Comparison of ENCODE assay signal across 9 cellular contexts in the genomic region with DNA sequence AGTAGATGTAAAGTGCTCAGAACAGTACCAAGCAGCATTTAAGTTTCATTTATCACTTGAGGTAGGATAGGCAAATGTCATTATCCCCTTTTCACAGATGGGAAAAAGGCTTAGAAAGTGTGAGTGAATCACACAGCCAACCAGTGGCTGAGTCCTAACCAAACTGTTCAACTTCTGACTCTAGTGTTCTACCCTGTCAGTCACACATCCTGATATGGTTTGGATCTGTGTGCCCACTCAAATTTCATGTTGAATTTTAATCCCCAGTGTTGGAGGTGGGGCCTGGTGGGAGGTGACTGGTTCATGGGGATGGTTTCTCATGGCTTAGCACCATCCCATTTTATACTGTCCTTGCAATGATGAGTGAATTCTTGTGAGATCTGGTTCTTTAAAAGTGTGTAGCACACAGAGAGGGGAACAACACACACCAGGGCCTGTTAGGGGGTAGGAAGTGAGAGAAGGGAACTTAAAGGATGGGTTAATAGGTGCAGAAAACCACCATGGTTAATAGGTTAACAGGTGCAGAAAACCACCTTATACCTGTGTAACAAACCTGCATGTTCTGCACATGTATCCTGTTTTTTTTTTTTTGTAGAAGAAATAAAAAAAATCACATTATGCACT.
DNase-seq lines count a peak whose midpoint lies in the region; ATAC-seq and TF ChIP-seq lines count a peak whose summit lies in the region.
"Had no signal": no experiment of that assay in that cellular context is flagged by ENCODE, and none has a peak within 500 bp of the region (broad histone marks: within the 10 kb centered on the region; RNA-seq: fewer than 3 reads in every experiment).

No MANE protein-coding gene starts in this region.

- ATAC-seq in HG03095 (IDR thresholded peaks at IDR 0.05; ENCODE audit: unreplicated experiment), result peak; percentile 92

- no peaks in the 10 kb centered on the region for H3K9me3 ChIP-seq in adrenal gland (replicated peaks in 1 of 3)
- H3K9me3 ChIP-seq in smooth muscle cell (replicated peaks; ENCODE audit: low read depth), result no peaks in the 10 kb centered on the region

- H3F3A ChIP-seq in smooth muscle cell (ENCODE audit: low read depth), result no peaks in the 10 kb centered on the region

- no peak overlapping the region for H2AFZ ChIP-seq in smooth muscle cell (ENCODE audit: low read depth)

- H3K4me2 ChIP-seq in smooth muscle cell, result no peak overlapping the region
- H3K4me2 ChIP-seq: BLaER1 treated with 17β-estradiol and CSF1 and Interleukin-3, amounts not matched to agents 10 nM and 100 nM had no signal

- TF ChIP-seq CTCF in adrenal gland (IDR thresholded peaks at IDR 0.05), result no peak
- no peak for TF ChIP-seq CTCF in smooth muscle cell (IDR thresholded peaks at IDR 0.05; ENCODE audit: borderline replicate concordance, insufficient read depth, poor library complexity, severe bottlenecking)

- no peaks in the 10 kb centered on the region for H3K36me3 Mint-ChIP-seq in activated naive CD4-positive, alpha-beta T cell treated with anti-CD3 and anti-CD28 coated beads for 36 hours (ENCODE audit: low read depth)
- H3K36me3 Mint-ChIP-seq in activated naive CD4-positive, alpha-beta T cell treated with anti-CD3 and anti-CD28 coated beads, Interleukin-2, amount 10 ng/mL, durations not matched to agents 7 days and 5 days, result no peaks in the 10 kb centered on the region
- peaks cover 4% of the 10 kb centered on the region for H3K36me3 Mint-ChIP-seq in activated naive CD8-positive, alpha-beta T cell
- H3K36me3 Mint-ChIP-seq in stimulated activated naive CD8-positive, alpha-beta T cell treated with anti-CD3 and anti-CD28 coated beads, Interleukin-15, Interleukin-2, amounts not matched to agents 100 ng/mL and 50 ng/mL, for 24 hours (ENCODE audit: low read depth), result peaks cover 8% of the 10 kb centered on the region

- no peak for TF ChIP-seq POLR2A in adrenal gland (IDR thresholded peaks at IDR 0.05)

- intact Hi-C loops in activated naive CD4-positive, alpha-beta T cell treated with anti-CD3 and anti-CD28 coated beads for 36 hours (cut with micrococcal nuclease), result loop anchor here (1.0 to 10.0 kb wide), 11 partner anchors 13 to 1525 kb away; partner anchors contain the start of gene SUCLG2
- intact Hi-C loops in adrenal gland (cut with DNase I), result no loop called here

- no peaks in the 10 kb centered on the region for H4K20me1 ChIP-seq in smooth muscle cell (ENCODE audit: low read depth)
- H4K20me1 ChIP-seq: BLaER1 treated with 17β-estradiol and CSF1 and Interleukin-3, amounts not matched to agents 10 nM and 100 nM had no signal

- H3K27me3 Mint-ChIP-seq in activated naive CD4-positive, alpha-beta T cell treated with anti-CD3 and anti-CD28 coated beads for 36 hours (ENCODE audit: low read depth), result peaks cover 7% of the 10 kb centered on the region
- H3K27me3 Mint-ChIP-seq in activated naive CD4-positive, alpha-beta T cell treated with anti-CD3 and anti-CD28 coated beads, Interleukin-2, amount 10 ng/mL, durations not matched to agents 7 days and 5 days, result no peaks in the 10 kb centered on the region
- H3K27me3 Mint-ChIP-seq in activated naive CD8-positive, alpha-beta T cell, result peaks cover 2% of the 10 kb centered on the region
- H3K27me3 Mint-ChIP-seq in stimulated activated naive CD8-positive, alpha-beta T cell treated with anti-CD3 and anti-CD28 coated beads, Interleukin-15, Interleukin-2, amounts not matched to agents 100 ng/mL and 50 ng/mL, for 24 hours, result peaks cover 8% of the 10 kb centered on the region

- H3K27ac ChIP-seq in adrenal gland (no peak overlapping the region), smooth muscle cell (ENCODE audit: low read depth) (no peak overlapping the region)
- H3K27ac ChIP-seq: BLaER1 treated with 17β-estradiol and CSF1 and Interleukin-3, amounts not matched to agents 10 nM and 100 nM had no signal

- H3K27me3 ChIP-seq in adrenal gland, result no peaks in the 10 kb centered on the region
- no peaks in the 10 kb centered on the region for H3K27me3 ChIP-seq in smooth muscle cell (ENCODE audit: low read depth)
- H3K27me3 ChIP-seq: BLaER1 treated with 17β-estradiol and CSF1 and Interleukin-3, amounts not matched to agents 10 nM and 100 nM had no signal

- H3K36me3 ChIP-seq in adrenal gland (replicated peaks in 1 of 2) (no peaks in the 10 kb centered on the region), smooth muscle cell (ENCODE audit: low read depth) (no peaks in the 10 kb centered on the region)
- H3K36me3 ChIP-seq: BLaER1 treated with 17β-estradiol and CSF1 and Interleukin-3, amounts not matched to agents 10 nM and 100 nM had no signal

- CTCF ChIA-PET in activated naive CD4-positive, alpha-beta T cell treated with anti-CD3 and anti-CD28 coated beads for 36 hours (lab: Charles Lee), result no interaction called here
- CTCF ChIA-PET in activated naive CD4-positive, alpha-beta T cell treated with anti-CD3 and anti-CD28 coated beads, Interleukin-2, amount 10 ng/mL, durations not matched to agents 7 days and 5 days (lab: Charles Lee), result no interaction called here

- peaks cover 17% of the 10 kb centered on the region for H3K4me1 Mint-ChIP-seq in activated naive CD4-positive, alpha-beta T cell treated with anti-CD3 and anti-CD28 coated beads for 36 hours (ENCODE audit: low read depth)
- peaks cover 3% of the 10 kb centered on the region for H3K4me1 Mint-ChIP-seq in activated naive CD4-positive, alpha-beta T cell treated with anti-CD3 and anti-CD28 coated beads, Interleukin-2, amount 10 ng/mL, durations not matched to agents 7 days and 5 days
- peaks cover 8% of the 10 kb centered on the region for H3K4me1 Mint-ChIP-seq in activated naive CD8-positive, alpha-beta T cell (ENCODE audit: low read depth)
- H3K4me1 Mint-ChIP-seq in stimulated activated naive CD8-positive, alpha-beta T cell treated with anti-CD3 and anti-CD28 coated beads, Interleukin-15, Interleukin-2, amounts not matched to agents 100 ng/mL and 50 ng/mL, for 24 hours (ENCODE audit: low read depth), result peaks cover 23% of the 10 kb centered on the region

- H3K9ac ChIP-seq in smooth muscle cell (ENCODE audit: low read depth), result no peak overlapping the region
- H3K9ac ChIP-seq: BLaER1 treated with 17β-estradiol and CSF1 and Interleukin-3, amounts not matched to agents 10 nM and 100 nM had no signal

- no peak overlapping the region for H3K4me3 Mint-ChIP-seq in activated naive CD4-positive, alpha-beta T cell treated with anti-CD3 and anti-CD28 coated beads for 36 hours
- H3K4me3 Mint-ChIP-seq in activated naive CD4-positive, alpha-beta T cell treated with anti-CD3 and anti-CD28 coated beads, Interleukin-2, amount 10 ng/mL, durations not matched to agents 7 days and 5 days, result no peak overlapping the region
- H3K4me3 Mint-ChIP-seq in activated naive CD8-positive, alpha-beta T cell, result no peak overlapping the region
- H3K4me3 Mint-ChIP-seq in stimulated activated naive CD8-positive, alpha-beta T cell treated with anti-CD3 and anti-CD28 coated beads, Interleukin-15, Interleukin-2, amounts not matched to agents 100 ng/mL and 50 ng/mL, for 24 hours, result peak overlapping the region; percentile 12

- H3K4me3 ChIP-seq in adrenal gland, result no peak overlapping the region
- H3K4me3 ChIP-seq in smooth muscle cell, result no peak overlapping the region
- H3K4me3 ChIP-seq: BLaER1 treated with 17β-estradiol and CSF1 and Interleukin-3, amounts not matched to agents 10 nM and 100 nM had no signal

- H3K9me3 Mint-ChIP-seq in activated naive CD4-positive, alpha-beta T cell treated with anti-CD3 and anti-CD28 coated beads for 36 hours, result peaks cover 6% of the 10 kb centered on the region
- H3K9me3 Mint-ChIP-seq in activated naive CD4-positive, alpha-beta T cell treated with anti-CD3 and anti-CD28 coated beads, Interleukin-2, amount 10 ng/mL, durations not matched to agents 7 days and 5 days, result peaks cover 3% of the 10 kb centered on the region
- H3K9me3 Mint-ChIP-seq in activated naive CD8-positive, alpha-beta T cell (ENCODE audit: low read depth), result peaks cover 12% of the 10 kb centered on the region
- peaks cover 7% of the 10 kb centered on the region for H3K9me3 Mint-ChIP-seq in stimulated activated naive CD8-positive, alpha-beta T cell treated with anti-CD3 and anti-CD28 coated beads, Interleukin-15, Interleukin-2, amounts not matched to agents 100 ng/mL and 50 ng/mL, for 24 hours

- no peaks in the 10 kb centered on the region for H3K4me1 ChIP-seq in adrenal gland (replicated peaks in 1 of 2)
- H3K4me1 ChIP-seq in smooth muscle cell (ENCODE audit: low read depth), result no peaks in the 10 kb centered on the region
- H3K4me1 ChIP-seq: BLaER1 treated with 17β-estradiol and CSF1 and Interleukin-3, amounts not matched to agents 10 nM and 100 nM had no signal

- no peak overlapping the region for H3K27ac Mint-ChIP-seq in activated naive CD4-positive, alpha-beta T cell treated with anti-CD3 and anti-CD28 coated beads for 36 hours
- no peak overlapping the region for H3K27ac Mint-ChIP-seq in activated naive CD4-positive, alpha-beta T cell treated with anti-CD3 and anti-CD28 coated beads, Interleukin-2, amount 10 ng/mL, durations not matched to agents 7 days and 5 days
- peak overlapping the region; percentile 82 for H3K27ac Mint-ChIP-seq in activated naive CD8-positive, alpha-beta T cell
- peak overlapping the region; percentile 87 for H3K27ac Mint-ChIP-seq in stimulated activated naive CD8-positive, alpha-beta T cell treated with anti-CD3 and anti-CD28 coated beads, Interleukin-15, Interleukin-2, amounts not matched to agents 100 ng/mL and 50 ng/mL, for 24 hours

- peak; percentile 70 for DNase-seq in activated naive CD4-positive, alpha-beta T cell treated with anti-CD3 and anti-CD28 coated beads for 36 hours
- no peak for DNase-seq in activated naive CD4-positive, alpha-beta T cell treated with anti-CD3 and anti-CD28 coated beads, Interleukin-2, amount 10 ng/mL, durations not matched to agents 7 days and 5 days
- DNase-seq in SIG-M5 treated with dmso at 0.1 percent for 504 hours (lab: John Stamatoyannopoulos, UW; ENCODE audit: unreplicated experiment) (no peak), adrenal gland (no peak), smooth muscle cell (lab: John Stamatoyannopoulos, UW; ENCODE audit: unreplicated experiment) (no peak)

- no peaks in the 10 kb centered on the region for H3K79me2 ChIP-seq in smooth muscle cell (ENCODE audit: low read depth)

Comparison
In these comparisons a context has a peak if more than half of its experiments do, and no peak if none do; other contexts are left out.
1. H3K27ac Mint-ChIP-seq: peak in activated naive CD8-positive, alpha-beta T cell (single experiment) and stimulated activated naive CD8-positive, alpha-beta T cell treated with anti-CD3 and anti-CD28 coated beads, Interleukin-15, Interleukin-2, amounts not matched to agents 100 ng/mL and 50 ng/mL, for 24 hours (single experiment); none in activated naive CD4-positive, alpha-beta T cell treated with anti-CD3 and anti-CD28 coated beads for 36 hours (single experiment) and activated naive CD4-positive, alpha-beta T cell treated with anti-CD3 and anti-CD28 coated beads, Interleukin-2, amount 10 ng/mL, durations not matched to agents 7 days and 5 days (single experiment).